In the genomic region with DNA sequence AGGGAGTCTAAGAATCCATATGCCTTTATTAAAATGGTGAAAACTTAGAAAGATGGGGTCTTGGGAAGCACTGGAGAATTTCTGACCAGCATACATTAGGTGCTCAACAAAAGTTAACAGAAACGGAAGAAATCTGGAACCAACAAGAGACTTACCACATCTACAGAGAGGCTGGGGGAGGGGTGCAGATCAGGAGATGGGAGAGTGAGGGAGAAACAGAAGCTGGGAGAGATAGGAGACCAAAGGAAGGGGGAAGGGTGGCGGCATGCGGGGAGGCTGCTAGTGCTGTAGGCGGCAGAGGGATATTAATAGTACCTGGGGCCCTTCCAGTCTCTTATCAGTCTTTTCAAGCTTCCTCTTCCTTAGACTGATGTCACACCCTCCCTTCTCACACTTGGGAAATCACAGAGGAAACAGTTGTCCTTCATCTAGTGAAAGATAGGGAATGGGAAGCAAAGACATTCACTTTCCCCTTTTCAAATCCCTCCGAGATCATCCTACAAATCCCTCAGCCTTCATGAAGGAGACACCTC, we compare ENCODE assay signal across 11 cellular contexts. TPM values are rescaled to one million over a fixed set of nuclear protein-coding genes. Genes with fewer than 3 reads are reported as not detected.
DNase-seq lines count a peak whose midpoint lies in the region; ATAC-seq and TF ChIP-seq lines count a peak whose summit lies in the region.
"Had no signal": no experiment of that assay in that cellular context is flagged by ENCODE, and none has a peak within 500 bp of the region (broad histone marks: within the 10 kb centered on the region; RNA-seq: fewer than 3 reads in every experiment).

No MANE protein-coding gene starts in this region.

- BruUV-seq in Caco-2 (replicated peaks; lab: Mats Ljungman, UMichigan) = no TSS peak

- no peak overlapping the region for H3K4me3 ChIP-seq in coronary artery
- no peak overlapping the region for H3K4me3 ChIP-seq in Caco-2 (ENCODE audit: low read depth, low read length)
- H3K4me3 ChIP-seq: SJSA1, stomach had no signal

- TF ChIP-seq CTCF in coronary artery (IDR thresholded peaks at IDR 0.05) = no peak
- TF ChIP-seq CTCF in Caco-2 (IDR thresholded peaks at IDR 0.05; ENCODE audit: insufficient read depth in 1 of 2, low read depth in 1 of 2, low read length in 1 of 2, severe bottlenecking in 1 of 2, unreplicated experiment in 1 of 2) = no peak

- intact Hi-C loops in Caco-2 (cut with micrococcal nuclease; ENCODE audit: unreplicated experiment) = no loop called here

- DNase-seq in GF-D8 (lab: John Stamatoyannopoulos, UW) (peak; percentile 56), NOMO-1 (lab: John Stamatoyannopoulos, UW; ENCODE audit: unreplicated experiment in 2 of 2) (peak; percentile 27 to 39), coronary artery (ENCODE audit: low spot score) (peak; percentile 70), left lobe of liver (ENCODE audit: low spot score) (no peak), NCI-H526 (lab: John Stamatoyannopoulos, UW) (no peak), HK-2 (ENCODE audit: unreplicated experiment) (no peak), Caco-2 (no peak)
- DNase-seq in stimulated activated naive B cell treated with anti-CD40 and anti-IgM and Interleukin-4, amounts not matched to agents 10 μg/mL and 1 μg/mL and 100 μg/mL, for 72 hours = no peak

- no peaks in the 10 kb centered on the region for H3K9me3 ChIP-seq in Caco-2
- H3K9me3 ChIP-seq: SJSA1, stomach had no signal

- no peaks in the 10 kb centered on the region for H3K9me3 Mint-ChIP-seq in Caco-2 (ENCODE audit: unreplicated experiment)
- no peaks in the 10 kb centered on the region for H3K9me3 Mint-ChIP-seq in stimulated activated naive B cell treated with anti-CD40 and anti-IgM and Interleukin-4, amounts not matched to agents 10 μg/mL and 1 μg/mL and 100 μg/mL, for 72 hours

- no peaks in the 10 kb centered on the region for H3K27me3 ChIP-seq in Caco-2 (replicated peaks; ENCODE audit: control insufficient read depth, insufficient read depth, low read length)
- H3K27me3 ChIP-seq: SJSA1, stomach had no signal

- no peaks in the 10 kb centered on the region for H3K36me3 ChIP-seq in Caco-2 (ENCODE audit: control insufficient read depth, insufficient read depth, low read length)
- H3K36me3 ChIP-seq: SJSA1, stomach had no signal

- POLR2A ChIA-PET in Caco-2 (lab: Charles Lee) = no interaction called here

- CTCF ChIA-PET in Caco-2 (lab: Charles Lee) = interaction anchor here (0.6 to 2.6 kb wide), 5 partner anchors 13 to 360 kb away, joined by 3 to 20 read pairs (median 4); no protein-coding TSS in a partner anchor

- H3K4me3 Mint-ChIP-seq in Caco-2 (ENCODE audit: unreplicated experiment) = no peak overlapping the region
- H3K4me3 Mint-ChIP-seq in stimulated activated naive B cell treated with anti-CD40 and anti-IgM and Interleukin-4, amounts not matched to agents 10 μg/mL and 1 μg/mL and 100 μg/mL, for 72 hours = no peak overlapping the region
- H3K4me3 Mint-ChIP-seq: activated CD4-positive, alpha-beta T cell treated with anti-CD3 and anti-CD28 coated beads for 36 hours had no signal

- peaks cover 5% of the 10 kb centered on the region for H3K36me3 Mint-ChIP-seq in Caco-2 (ENCODE audit: insufficient read depth, unreplicated experiment)
- no peaks in the 10 kb centered on the region for H3K36me3 Mint-ChIP-seq in stimulated activated naive B cell treated with anti-CD40 and anti-IgM and Interleukin-4, amounts not matched to agents 10 μg/mL and 1 μg/mL and 100 μg/mL, for 72 hours

- ATAC-seq in left lobe of liver = peak; percentile 4
- ATAC-seq in stimulated activated naive B cell treated with anti-CD40 and anti-IgM and Interleukin-4, amounts not matched to agents 10 μg/mL and 1 μg/mL and 100 μg/mL, for 72 hours (replicated peaks) = no peak

- H3K27ac Mint-ChIP-seq in Caco-2 (ENCODE audit: unreplicated experiment) = no peak overlapping the region
- no peak overlapping the region for H3K27ac Mint-ChIP-seq in stimulated activated naive B cell treated with anti-CD40 and anti-IgM and Interleukin-4, amounts not matched to agents 10 μg/mL and 1 μg/mL and 100 μg/mL, for 72 hours
- H3K27ac Mint-ChIP-seq: activated CD4-positive, alpha-beta T cell treated with anti-CD3 and anti-CD28 coated beads for 36 hours had no signal

- H3K27ac ChIP-seq in coronary artery = no peak overlapping the region
- H3K27ac ChIP-seq: stomach had no signal

- H3K4me1 Mint-ChIP-seq in Caco-2 (ENCODE audit: low read depth, unreplicated experiment) = peaks cover 20% of the 10 kb centered on the region
- peaks cover 17 to 27% of the 10 kb centered on the region in 2 donors for H3K4me1 Mint-ChIP-seq in stimulated activated naive B cell treated with anti-CD40 and anti-IgM and Interleukin-4, amounts not matched to agents 10 μg/mL and 1 μg/mL and 100 μg/mL, for 72 hours

- peaks cover 15% of the 10 kb centered on the region for H3K4me1 ChIP-seq in Caco-2

- no peaks in the 10 kb centered on the region for H3K27me3 Mint-ChIP-seq in Caco-2 (ENCODE audit: insufficient read depth, unreplicated experiment)
- H3K27me3 Mint-ChIP-seq in stimulated activated naive B cell treated with anti-CD40 and anti-IgM and Interleukin-4, amounts not matched to agents 10 μg/mL and 1 μg/mL and 100 μg/mL, for 72 hours = peaks cover 0 to 6% of the 10 kb centered on the region in 2 donors
- H3K27me3 Mint-ChIP-seq: activated CD4-positive, alpha-beta T cell treated with anti-CD3 and anti-CD28 coated beads for 36 hours had no signal

RNA-seq across cellular contexts. Expression of gene ZBTB39, which starts 18.1 kb away (rescaled TPM):
- 3.5 TPM for total RNA-seq in left lobe of liver
- total RNA-seq in Caco-2 (2022) = 12.2 and 12.8 TPM in 2 replicates

RNA-seq across cellular contexts. Expression of gene TAC3, which starts 28.1 kb away (rescaled TPM):
- total RNA-seq in left lobe of liver (not detected), Caco-2 (2022) (1.6 and 3.1 TPM in 2 replicates)
- total RNA-seq: SJSA1 had no signal

RNA-seq across cellular contexts. Expression of gene RDH16, which starts 30.9 kb away (rescaled TPM):
- total RNA-seq in left lobe of liver = 162 TPM
- 0.39 and 0.53 TPM in 2 replicates for total RNA-seq in Caco-2 (2022)

RNA-seq across cellular contexts. Expression of gene SDR9C7, which starts 54.1 kb away (rescaled TPM):
- total RNA-seq in left lobe of liver (not detected), Caco-2 (2022) (not detected in 2 replicates)
- total RNA-seq: activated CD4-positive, alpha-beta T cell treated with anti-CD3 and anti-CD28 coated beads for 36 hours; SJSA1; stomach had no signal

Comparison
In these comparisons a context has a peak if more than half of its experiments do, and no peak if none do; other contexts are left out.
1. DNase-seq: peak in GF-D8 (single experiment), NOMO-1 (2 of 2) and coronary artery (single experiment); none in left lobe of liver (single experiment), NCI-H526 (0 of 2), HK-2 (single experiment), Caco-2 (0 of 2) and stimulated activated naive B cell treated with anti-CD40 and anti-IgM and Interleukin-4, amounts not matched to agents 10 μg/mL and 1 μg/mL and 100 μg/mL, for 72 hours (single experiment).
2. RNA of gene RDH16, which starts 30.9 kb away (total RNA-seq): 162 TPM in left lobe of liver (single experiment); 0.39 to 0.53 TPM in Caco-2; every median in the first group is over 100 times any median in the second.